Comparison of ENCODE assay signal across 22 cellular contexts in the genomic region with DNA sequence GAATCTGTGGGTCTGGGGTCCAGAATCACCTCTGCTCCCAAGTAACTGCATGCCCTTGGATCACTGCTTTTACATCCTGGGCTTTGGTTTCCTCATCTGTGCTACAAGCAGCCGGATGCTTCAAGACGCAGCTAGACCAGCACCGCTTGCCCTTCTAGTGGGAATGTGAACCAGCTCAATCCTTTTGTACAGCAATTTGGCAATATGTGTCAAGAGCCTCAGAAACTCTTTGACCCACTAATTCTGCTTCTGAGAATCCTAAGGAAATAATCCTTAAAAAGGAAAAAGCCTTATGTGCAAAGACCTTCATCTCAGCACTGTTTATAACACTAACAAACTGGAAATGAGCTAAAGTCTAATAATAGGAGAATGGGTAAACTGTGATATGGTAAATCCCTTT. TPM values are rescaled to one million over a fixed set of nuclear protein-coding genes. Genes with fewer than 3 reads are reported as not detected.
"Had no signal": no experiment of that assay in that cellular context is flagged by ENCODE, and none has a peak within 500 bp of the region (broad histone marks: within the 10 kb centered on the region; RNA-seq: fewer than 3 reads in every experiment).

No MANE protein-coding gene starts in this region.

- ATAC-seq: activated CD8-positive, alpha-beta T cell treated with anti-CD3 and anti-CD28 coated beads, Interleukin-2, amount 10 ng/mL, durations not matched to agents 7 days and 5 days; right lobe of liver; stimulated activated memory B cell treated with anti-CD40 and anti-IgM and Interleukin-4, amounts not matched to agents 10 μg/mL and 1 μg/mL and 100 μg/mL, for 72 hours had no signal

- H3K4me3 ChIP-seq: prostate gland, right lobe of liver, smooth muscle cell, upper lobe of left lung had no signal

- H3K27ac ChIP-seq: right lobe of liver, upper lobe of left lung had no signal

- DNase-seq: activated CD4-positive, alpha-beta T cell treated with anti-CD3 and anti-CD28 coated beads, Interleukin-2, amount 10 ng/mL, durations not matched to agents 24 days and 14 days; activated CD4-positive, CD25-positive, alpha-beta regulatory T cell; activated CD8-positive, alpha-beta T cell treated with anti-CD3 and anti-CD28 coated beads, Interleukin-2, amount 10 ng/mL, durations not matched to agents 7 days and 5 days; activated naive CD4-positive, alpha-beta T cell treated with anti-CD3 and anti-CD28 coated beads for 36 hours; activated T-cell treated with anti-CD3 and anti-CD28 coated beads, Interleukin-2, amount 50 U/mL, for 24 hours; anterior cingulate cortex; effector CD8-positive, alpha-beta T cell; foreskin fibroblast; hypothalamus; islet precursor cell; midbrain; right lobe of liver; SHP77 treated with DMSO at 0.1 percent for 48 hours; SK-N-SH; stimulated activated CD4-positive, alpha-beta T cell treated with anti-CD3 and anti-CD28 coated beads, Interleukin-4, amount 100 ng/mL, for 4 hours; T-helper 1 cell; T-helper 9 cell; upper lobe of left lung had no signal

- H3K9me3 ChIP-seq: prostate gland, right lobe of liver, SK-N-SH, upper lobe of left lung had no signal

- H3K36me3 ChIP-seq: prostate gland, right lobe of liver, upper lobe of left lung had no signal

- H3K27me3 ChIP-seq: right lobe of liver, upper lobe of left lung had no signal

- H3K4me1 ChIP-seq: prostate gland, right lobe of liver, upper lobe of left lung had no signal

RNA-seq across cellular contexts. Expression of a gene that starts 48.7 kb away (rescaled TPM):
- total RNA-seq: activated CD4-positive, alpha-beta T cell treated with anti-CD3 and anti-CD28 coated beads, Interleukin-2, amount 10 ng/mL, durations not matched to agents 24 days and 14 days; activated CD8-positive, alpha-beta T cell treated with anti-CD3 and anti-CD28 coated beads, Interleukin-2, amount 10 ng/mL, durations not matched to agents 7 days and 5 days; activated T-helper 2 cell treated with anti-CD3 and anti-CD28 coated beads, Interferon-gamma antibody, Interleukin-2, Interleukin-4, amounts not matched to agents 10 μg/mL and 5 μg/mL and 100 μg/mL, durations not matched to agents 14 hours and 24 hours and 36 hours had no signal
